Comparison of ENCODE assay signal across 28 cellular contexts in genomic region chr7:83020171-83020570, GRCh38.
"Had no signal": no experiment of that assay in that cellular context is flagged by ENCODE, and none has a peak within 500 bp of the region (broad histone marks: within the 10 kb centered on the region; RNA-seq: fewer than 3 reads in every experiment).

No MANE protein-coding gene starts in this region.

- H3K27ac Mint-ChIP-seq: stimulated activated effector memory CD8-positive, alpha-beta T cell treated with anti-CD3 and anti-CD28 coated beads, Interleukin-12 subunit alpha, Interleukin-12 subunit beta, amount 100 ng/mL, for 72 hours; stimulated activated memory B cell treated with anti-CD40 and anti-IgM and Interleukin-4, amounts not matched to agents 10 μg/mL and 1 μg/mL and 100 μg/mL, for 72 hours; stimulated activated naive B cell treated with anti-CD40 and anti-IgM and Interleukin-4, amounts not matched to agents 10 μg/mL and 1 μg/mL and 100 μg/mL, for 72 hours; stimulated activated naive CD8-positive, alpha-beta T cell treated with anti-CD3 and anti-CD28 coated beads, Interleukin-15, Interleukin-2, amounts not matched to agents 100 ng/mL and 50 ng/mL, for 24 hours; type B pancreatic cell had no signal

- H3K4me3 Mint-ChIP-seq: stimulated activated effector memory CD8-positive, alpha-beta T cell treated with anti-CD3 and anti-CD28 coated beads, Interleukin-12 subunit alpha, Interleukin-12 subunit beta, amount 100 ng/mL, for 72 hours; stimulated activated memory B cell treated with anti-CD40 and anti-IgM and Interleukin-4, amounts not matched to agents 10 μg/mL and 1 μg/mL and 100 μg/mL, for 72 hours; stimulated activated naive B cell treated with anti-CD40 and anti-IgM and Interleukin-4, amounts not matched to agents 10 μg/mL and 1 μg/mL and 100 μg/mL, for 72 hours; stimulated activated naive CD8-positive, alpha-beta T cell treated with anti-CD3 and anti-CD28 coated beads, Interleukin-15, amount 100 ng/mL, for 72 hours; stimulated activated naive CD8-positive, alpha-beta T cell treated with anti-CD3 and anti-CD28 coated beads, Interleukin-15, Interleukin-2, amounts not matched to agents 100 ng/mL and 50 ng/mL, for 24 hours; type B pancreatic cell had no signal

- H3K4me1 Mint-ChIP-seq: stimulated activated effector memory CD8-positive, alpha-beta T cell treated with anti-CD3 and anti-CD28 coated beads, Interleukin-12 subunit alpha, Interleukin-12 subunit beta, amount 100 ng/mL, for 72 hours; stimulated activated memory B cell treated with anti-CD40 and anti-IgM and Interleukin-4, amounts not matched to agents 10 μg/mL and 1 μg/mL and 100 μg/mL, for 72 hours; stimulated activated naive B cell treated with anti-CD40 and anti-IgM and Interleukin-4, amounts not matched to agents 10 μg/mL and 1 μg/mL and 100 μg/mL, for 72 hours; stimulated activated naive CD8-positive, alpha-beta T cell treated with anti-CD3 and anti-CD28 coated beads, Interleukin-15, amount 100 ng/mL, for 72 hours had no signal

- H3K4me3 ChIP-seq: stomach, suprapubic skin, testis, thoracic aorta, thyroid gland, tibial artery, tibial nerve, transverse colon, upper lobe of left lung, upper lobe of right lung, uterus, vagina had no signal

- DNase-seq: stimulated activated CD4-positive, alpha-beta T cell treated with anti-CD3 and anti-CD28 coated beads, Interleukin-2, amount 100 ng/mL, for 48 hours; stimulated activated CD4-positive, alpha-beta T cell treated with anti-CD3 and anti-CD28 coated beads, Interleukin-4, amount 100 ng/mL, for 1 hour; stimulated activated CD4-positive, alpha-beta T cell treated with anti-CD3 and anti-CD28 coated beads, Interleukin-4, amount 100 ng/mL, for 24 hours; stimulated activated CD4-positive, alpha-beta T cell treated with anti-CD3 and anti-CD28 coated beads, Interleukin-4, amount 100 ng/mL, for 4 hours; stimulated activated CD8-positive, alpha-beta memory T cell treated with anti-CD3 and anti-CD28 coated beads, Interleukin-4, amount 100 ng/mL, for 48 hours; stimulated activated naive B cell treated with anti-CD40 and anti-IgM and Interleukin-4, amounts not matched to agents 10 μg/mL and 1 μg/mL and 100 μg/mL, for 72 hours; stimulated activated naive CD4-positive, alpha-beta T cell; stimulated activated naive CD4-positive, alpha-beta T cell treated with Interleukin-2 at 50 U/mL for 16 hours; stimulated activated naive CD8-positive, alpha-beta T cell treated with anti-CD3 and anti-CD28 coated beads, Interleukin-15, amount 100 ng/mL, for 72 hours; stimulated activated naive CD8-positive, alpha-beta T cell treated with anti-CD3 and anti-CD28 coated beads, Interleukin-15, Interleukin-2, amounts not matched to agents 100 U/mL and 50 U/mL, for 24 hours; stomach; substantia nigra; testis; thyroid gland; tibial artery; transverse colon; trophoblast cell; upper lobe of left lung; upper lobe of right lung; uterus had no signal

- H3K9me3 Mint-ChIP-seq: type B pancreatic cell had no signal

- H3K36me3 Mint-ChIP-seq: stimulated activated effector memory CD8-positive, alpha-beta T cell treated with anti-CD3 and anti-CD28 coated beads, Interleukin-12 subunit alpha, Interleukin-12 subunit beta, amount 100 ng/mL, for 72 hours; stimulated activated memory B cell treated with anti-CD40 and anti-IgM and Interleukin-4, amounts not matched to agents 10 μg/mL and 1 μg/mL and 100 μg/mL, for 72 hours; stimulated activated naive B cell treated with anti-CD40 and anti-IgM and Interleukin-4, amounts not matched to agents 10 μg/mL and 1 μg/mL and 100 μg/mL, for 72 hours; type B pancreatic cell had no signal

- H3K27me3 Mint-ChIP-seq: stimulated activated memory B cell treated with anti-CD40 and anti-IgM and Interleukin-4, amounts not matched to agents 10 μg/mL and 1 μg/mL and 100 μg/mL, for 72 hours; stimulated activated naive B cell treated with anti-CD40 and anti-IgM and Interleukin-4, amounts not matched to agents 10 μg/mL and 1 μg/mL and 100 μg/mL, for 72 hours; stimulated activated naive CD8-positive, alpha-beta T cell treated with anti-CD3 and anti-CD28 coated beads, Interleukin-15, amount 100 ng/mL, for 72 hours; stimulated activated naive CD8-positive, alpha-beta T cell treated with anti-CD3 and anti-CD28 coated beads, Interleukin-15, Interleukin-2, amounts not matched to agents 100 ng/mL and 50 ng/mL, for 24 hours; type B pancreatic cell had no signal
